7 cellular contexts compared by ENCODE assay signal in the genomic region with DNA sequence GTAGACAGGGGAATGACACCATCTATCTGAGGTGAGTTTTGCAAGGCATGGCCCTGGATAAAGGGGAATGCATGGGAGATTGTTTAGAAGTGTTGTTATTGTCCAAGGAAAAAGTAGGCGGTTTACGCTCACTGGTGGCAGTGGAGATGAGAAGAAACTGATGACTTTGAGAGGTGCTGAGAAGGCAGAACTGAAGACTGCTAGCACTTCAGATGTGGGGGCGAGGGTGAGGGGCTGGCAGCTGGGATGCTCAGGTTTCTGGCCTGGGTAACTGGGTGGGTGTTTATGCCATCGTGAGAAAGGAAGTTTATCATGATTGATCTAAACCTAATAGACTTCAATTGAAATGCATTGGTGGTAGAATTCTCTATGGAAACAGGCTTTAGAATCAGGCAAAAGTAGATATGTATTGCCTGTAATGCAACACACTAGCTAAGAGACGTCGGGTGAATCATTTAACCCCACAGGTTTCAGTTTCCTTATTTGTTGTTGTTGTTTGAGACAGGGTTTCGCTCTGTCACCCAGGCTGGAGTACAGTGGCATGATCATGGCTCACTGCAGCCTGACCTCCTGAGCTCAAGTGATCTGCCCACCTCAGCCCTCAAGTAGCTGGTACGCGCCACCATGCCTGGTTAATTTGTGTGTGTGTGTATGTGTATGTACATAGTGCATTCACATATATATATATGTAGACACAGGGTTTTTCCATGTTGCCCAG.
A peak's percentile ranks its signal among the peaks of the same experiment; 100 is the strongest.
DNase-seq lines count a peak whose midpoint lies in the region; ATAC-seq and TF ChIP-seq lines count a peak whose summit lies in the region.

No MANE protein-coding gene starts in this region.

- H3K9me3 ChIP-seq in left ventricle myocardium inferior (replicated peaks): no peaks in the 10 kb centered on the region

- peak overlapping the region; percentile 61 for H3K27ac Mint-ChIP-seq in activated T-helper 17 cell treated with anti-CD3 and anti-CD28 coated beads, Interleukin-2, amount 50 U/mL, for 72 hours

- H3K9me3 Mint-ChIP-seq in activated T-helper 17 cell treated with anti-CD3 and anti-CD28 coated beads, Interleukin-2, amount 50 U/mL, for 72 hours: no peaks in the 10 kb centered on the region

- no peaks in the 10 kb centered on the region for H3K36me3 ChIP-seq in left ventricle myocardium inferior

- peaks cover 25% of the 10 kb centered on the region for H3K27me3 Mint-ChIP-seq in activated T-helper 17 cell treated with anti-CD3 and anti-CD28 coated beads, Interleukin-2, amount 50 U/mL, for 72 hours

- ATAC-seq in GM18868 (IDR thresholded peaks at IDR 0.05; ENCODE audit: unreplicated experiment) (peak; percentile 99), GM21367 (IDR thresholded peaks at IDR 0.05; ENCODE audit: unreplicated experiment) (peak; percentile 100), HG03064 (IDR thresholded peaks at IDR 0.05; ENCODE audit: low read depth, unreplicated experiment) (peak; percentile 100)
- peak; percentile 97 for ATAC-seq in activated T-helper 17 cell treated with anti-CD3 and anti-CD28 coated beads, Interleukin-2, amount 50 U/mL, for 72 hours (replicated peaks)

- no peaks in the 10 kb centered on the region for H3K36me3 Mint-ChIP-seq in activated T-helper 17 cell treated with anti-CD3 and anti-CD28 coated beads, Interleukin-2, amount 50 U/mL, for 72 hours (ENCODE audit: low read depth)

- DNase-seq in left ventricle myocardium inferior: no peak
- DNase-seq in NCI-H345 (lab: John Stamatoyannopoulos, UW): no peak
- no peak for DNase-seq in SHP77 treated with DMSO at 0.1 percent for 48 hours (lab: John Stamatoyannopoulos, UW)

- H3K27ac ChIP-seq in left ventricle myocardium inferior (replicated peaks): no peak overlapping the region

- no peak overlapping the region for H3K4me3 ChIP-seq in left ventricle myocardium inferior

- no peak for TF ChIP-seq CTCF in left ventricle myocardium inferior (IDR thresholded peaks at IDR 0.05; ENCODE audit: borderline replicate concordance)

- no peaks in the 10 kb centered on the region for H3K4me1 ChIP-seq in left ventricle myocardium inferior

- H3K27me3 ChIP-seq in left ventricle myocardium inferior (ENCODE audit: low read depth): peaks cover 6% of the 10 kb centered on the region

- H3K4me1 Mint-ChIP-seq in activated T-helper 17 cell treated with anti-CD3 and anti-CD28 coated beads, Interleukin-2, amount 50 U/mL, for 72 hours: peaks cover 6% of the 10 kb centered on the region

- no peak overlapping the region for H3K4me3 Mint-ChIP-seq in activated T-helper 17 cell treated with anti-CD3 and anti-CD28 coated beads, Interleukin-2, amount 50 U/mL, for 72 hours

- intact Hi-C loops in left ventricle myocardium inferior (cut with micrococcal nuclease): no loop called here
